In genomic region chr1:87335175-87335992, GRCh38 we compare ENCODE assay signal across 1 cellular context.
TF ChIP-seq lines count a peak whose summit lies in the region.

No MANE protein-coding gene starts in this region.

TF ChIP-seq in GM12878, 131 proteins besides CTCF, POLR2A, EP300 and RAD21 (continued from another document and continues in another):
- TF ChIP-seq RELB (IDR thresholded peaks at IDR 0.05; ENCODE audit: low read depth) (no peak), MXI1 (IDR thresholded peaks at IDR 0.05; ENCODE audit: low read depth, low read length) (peak; percentile 40; the same call in 1 of the 2 replicates), SMC3 (IDR thresholded peaks at IDR 0.05; ENCODE audit: borderline replicate concordance, low read length) (no peak), E2F8 (IDR thresholded peaks at IDR 0.05; ENCODE audit: low read depth, partially characterized antibody) (peak; percentile 18), RBBP5 (conservative IDR thresholded peaks at IDR 0.05) (no peak), NR2C1 (IDR thresholded peaks at IDR 0.05) (no peak), IKZF1 (conservative IDR thresholded peaks at IDR 0.05) (peak; percentile 78), HCFC1 (IDR thresholded peaks at IDR 0.05; ENCODE audit: low read length) (no peak), MEF2B (IDR thresholded peaks at IDR 0.05; ENCODE audit: partially characterized antibody, poor library complexity, severe bottlenecking) (no peak), NFIC (IDR thresholded peaks at IDR 0.05; ENCODE audit: low read depth, low read length) (no peak), RB1 (IDR thresholded peaks at IDR 0.05; ENCODE audit: borderline replicate concordance) (peak; percentile 71; the same call in 1 of the 2 replicates), ZBTB4 (CRISPR knock-in tag; IDR thresholded peaks at IDR 0.05) (no peak), SKIL (IDR thresholded peaks at IDR 0.05; ENCODE audit: low read depth, poor library complexity, severe bottlenecking) (no peak), CHD4 (IDR thresholded peaks at IDR 0.05) (no peak), SMARCA5 (IDR thresholded peaks at IDR 0.05) (peak; percentile 86), ZBTB11 (CRISPR knock-in tag; IDR thresholded peaks at IDR 0.05) (no peak), NR2F1 (conservative IDR thresholded peaks at IDR 0.05) (peak; percentile 61), NFXL1 (IDR thresholded peaks at IDR 0.05; ENCODE audit: borderline replicate concordance) (no peak), CHD2 (IDR thresholded peaks at IDR 0.05; ENCODE audit: borderline replicate concordance, low read depth, low read length) (no peak), POLR2AphosphoS5 (IDR thresholded peaks at IDR 0.05; ENCODE audit: low read length) (no peak), SIN3A (IDR thresholded peaks at IDR 0.05; ENCODE audit: low read depth, low read length) (no peak), CHD1 (IDR thresholded peaks at IDR 0.05; ENCODE audit: low read depth, low read length) (no peak), KLF5 (IDR thresholded peaks at IDR 0.05; ENCODE audit: partially characterized antibody) (no peak), CUX1 (IDR thresholded peaks at IDR 0.05; ENCODE audit: insufficient replicate concordance, low read depth, low read length) (no peak), FOXM1 (IDR thresholded peaks at IDR 0.05; ENCODE audit: low read depth, low read length) (no peak), IRF4 (IDR thresholded peaks at IDR 0.05; ENCODE audit: low read depth, low read length) (no peak), IRF5 (IDR thresholded peaks at IDR 0.05; ENCODE audit: borderline replicate concordance) (no peak), TARDBP (IDR thresholded peaks at IDR 0.05; ENCODE audit: borderline replicate concordance) (no peak), YBX1 (IDR thresholded peaks at IDR 0.05) (no peak), MTA2 (IDR thresholded peaks at IDR 0.05; ENCODE audit: low read depth) (no peak), ELK1 (IDR thresholded peaks at IDR 0.05; ENCODE audit: low read depth, low read length) (no peak), ZNF384 (IDR thresholded peaks at IDR 0.05; ENCODE audit: borderline replicate concordance, low read depth, low read length) (no peak), NFYA (IDR thresholded peaks at IDR 0.05; ENCODE audit: borderline replicate concordance, low read depth, low read length) (no peak), HSF1 (IDR thresholded peaks at IDR 0.05; ENCODE audit: low read depth, low read length) (no peak), CBX5 (IDR thresholded peaks at IDR 0.05; ENCODE audit: low read depth) (no peak), CBX3 (IDR thresholded peaks at IDR 0.05; ENCODE audit: borderline replicate concordance, low read depth) (no peak)
